ENCODE assay signal across 22 cellular contexts in genomic region chr3:4589475-4590111, GRCh38.
A peak's percentile ranks its signal among the peaks of the same experiment; 100 is the strongest.
DNase-seq lines count a peak whose midpoint lies in the region; ATAC-seq, FAIRE-seq and TF ChIP-seq lines count a peak whose summit lies in the region.
"Had no signal": no experiment of that assay in that cellular context is flagged by ENCODE, and none has a peak within 500 bp of the region (broad histone marks: within the 10 kb centered on the region; RNA-seq: fewer than 3 reads in every experiment).

No MANE protein-coding gene starts in this region.

- H2AFZ ChIP-seq in H9 (ENCODE audit: low read length), result no peak overlapping the region

- intact Hi-C loops in left ventricle myocardium superior (cut with micrococcal nuclease), result no loop called here

- no peak overlapping the region for H3K9ac ChIP-seq in H9 (ENCODE audit: extremely low read depth, insufficient read length, low read length)

- DNase-seq in H9 (no peak), left ventricle myocardium superior (peak; percentile 68), superior temporal gyrus (ENCODE audit: extremely low spot score) (peak; percentile 8), DMS79 (lab: John Stamatoyannopoulos, UW) (no peak), DMS153 treated with DMSO at 0.1 percent for 48 hours (lab: John Stamatoyannopoulos, UW; ENCODE audit: unreplicated experiment) (no peak), frontal cortex (ENCODE audit: low spot score in 2 of 2) (no peak)
- DNase-seq: activated CD4-positive, alpha-beta memory T cell treated with anti-CD3 and anti-CD28 coated beads, Interleukin-2, amount 10 ng/mL, durations not matched to agents 7 days and 5 days; AML-193; Calu3; cerebellar nuclear complex; islet precursor cell; NCI-H2029 treated with DMSO at 0.1 percent for 48 hours; NCI-H510A; stimulated activated CD4-positive, alpha-beta T cell treated with anti-CD3 and anti-CD28 coated beads, Interleukin-15, amount 100 ng/mL, for 24 hours; stimulated activated naive CD4-positive, alpha-beta T cell; T-helper 1 cell had no signal

- H2BK5ac ChIP-seq in H9 (ENCODE audit: insufficient read length, low read length), result no peak overlapping the region

- no peaks in the 10 kb centered on the region for H3K9me3 ChIP-seq in H9 (ENCODE audit: control insufficient read depth, low read depth, low read length)
- H3K9me3 ChIP-seq: adrenal gland, neutrophil, vagina had no signal

- no peak for FAIRE-seq in frontal cortex (lab: Jason Lieb, UNC)
- FAIRE-seq: K562 had no signal

- WGBS in H9 (ENCODE audit: extremely low coverage, insufficient read length, low lambda C conversion rate), result no CpG with 5 or more reads among the region's 4 CpGs

- H3K4me1 ChIP-seq in H9 (ENCODE audit: insufficient read depth, low read length), result 0 out of 2 replicates have a peak, but pooled peaks cover 2% of the 10 kb centered on the region

- H3K79me2 ChIP-seq in H9 (ENCODE audit: insufficient read depth, low read length), result no peaks in the 10 kb centered on the region

- H2BK15ac ChIP-seq in H9 (ENCODE audit: low read depth, low read length), result no peak overlapping the region

- H3K79me1 ChIP-seq in H9 (ENCODE audit: insufficient read depth, low read depth, low read length, poor library complexity, severe bottlenecking), result no peaks in the 10 kb centered on the region

- no peak overlapping the region for H3K4me3 Mint-ChIP-seq in H9
- H3K4me3 Mint-ChIP-seq in activated T-helper 17 cell treated with anti-CD3 and anti-CD28 coated beads, Interleukin-2, amount 50 U/mL, for 72 hours, result no peak overlapping the region
- H3K4me3 Mint-ChIP-seq: activated CD4-positive, alpha-beta memory T cell treated with anti-CD3 and anti-CD28 coated beads, Interleukin-2, amount 10 ng/mL, durations not matched to agents 7 days and 5 days had no signal

- no peaks in the 10 kb centered on the region for H3K36me3 Mint-ChIP-seq in H9 (ENCODE audit: insufficient read depth in 1 of 3, low read depth in 3 of 3)
- no peaks in the 10 kb centered on the region for H3K36me3 Mint-ChIP-seq in activated T-helper 17 cell treated with anti-CD3 and anti-CD28 coated beads, Interleukin-2, amount 50 U/mL, for 72 hours (ENCODE audit: low read depth)

- no peak overlapping the region for H3K27ac ChIP-seq in H9 (ENCODE audit: insufficient read length, low read depth, low read length)
- H3K27ac ChIP-seq: neutrophil, vagina had no signal

- ATAC-seq in activated T-helper 17 cell treated with anti-CD3 and anti-CD28 coated beads, Interleukin-2, amount 50 U/mL, for 72 hours (replicated peaks), result no peak
- peak; percentile 93 for ATAC-seq in left ventricle myocardium superior
- ATAC-seq: K562 had no signal

- no peak overlapping the region for H3K56ac ChIP-seq in H9 (ENCODE audit: insufficient read length, low read depth, low read length)

- H3K4me2 ChIP-seq in H9 (ENCODE audit: insufficient read depth, insufficient read length, low read length), result no peak overlapping the region

- TF ChIP-seq CTCF in H9 (conservative IDR thresholded peaks at IDR 0.05), result no peak

- no peak overlapping the region for H3K23ac ChIP-seq in H9 (ENCODE audit: insufficient read length, low read depth, low read length)

- no peak overlapping the region for H2BK20ac ChIP-seq in H9 (ENCODE audit: low read depth, low read length, poor library complexity, severe bottlenecking)

- no peaks in the 10 kb centered on the region for H3K23me2 ChIP-seq in H9 (ENCODE audit: insufficient read length, low read depth, low read length, poor library complexity, severe bottlenecking)

- no peaks in the 10 kb centered on the region for H4K20me1 ChIP-seq in H9 (ENCODE audit: control insufficient read depth, insufficient read depth, insufficient read length)

- H3T11ph ChIP-seq in H9 (ENCODE audit: low read length), result no peak overlapping the region

- no peak overlapping the region for H3K14ac ChIP-seq in H9 (ENCODE audit: insufficient read depth, low read length)

- H4K91ac ChIP-seq in H9 (ENCODE audit: insufficient read length, low read depth, low read length), result no peak overlapping the region

- no peak overlapping the region for H3K18ac ChIP-seq in H9 (ENCODE audit: insufficient read length, low read depth, low read length)

- no peak overlapping the region for H3K4ac ChIP-seq in H9 (ENCODE audit: low read depth, low read length)

- no peak overlapping the region for H4K8ac ChIP-seq in H9 (replicated peaks; ENCODE audit: insufficient read length, low read depth, low read length)

- H3K9me3 Mint-ChIP-seq in H9, result no peaks in the 10 kb centered on the region
- H3K9me3 Mint-ChIP-seq in activated T-helper 17 cell treated with anti-CD3 and anti-CD28 coated beads, Interleukin-2, amount 50 U/mL, for 72 hours, result no peaks in the 10 kb centered on the region
- H3K9me3 Mint-ChIP-seq: activated CD4-positive, alpha-beta memory T cell treated with anti-CD3 and anti-CD28 coated beads, Interleukin-2, amount 10 ng/mL, durations not matched to agents 7 days and 5 days had no signal

- H4K5ac ChIP-seq in H9 (ENCODE audit: insufficient read length, low read depth, low read length), result no peak overlapping the region

- H2BK12ac ChIP-seq in H9 (ENCODE audit: insufficient read length, low read depth, low read length), result no peak overlapping the region

- H3K27me3 Mint-ChIP-seq in H9 (ENCODE audit: low read depth), result no peaks in the 10 kb centered on the region
- H3K27me3 Mint-ChIP-seq in activated T-helper 17 cell treated with anti-CD3 and anti-CD28 coated beads, Interleukin-2, amount 50 U/mL, for 72 hours, result no peaks in the 10 kb centered on the region
- H3K27me3 Mint-ChIP-seq: activated CD4-positive, alpha-beta memory T cell treated with anti-CD3 and anti-CD28 coated beads, Interleukin-2, amount 10 ng/mL, durations not matched to agents 7 days and 5 days had no signal

- peaks cover 16 to 31% of the 10 kb centered on the region in 2 experiments for H3K4me1 Mint-ChIP-seq in H9
- peaks cover 28% of the 10 kb centered on the region for H3K4me1 Mint-ChIP-seq in activated T-helper 17 cell treated with anti-CD3 and anti-CD28 coated beads, Interleukin-2, amount 50 U/mL, for 72 hours

- H3K27ac Mint-ChIP-seq in H9, result peak overlapping the region in 2 of 3 experiments; percentile 1 to 65; a peak in 3 of 7 replicates
- H3K27ac Mint-ChIP-seq in activated T-helper 17 cell treated with anti-CD3 and anti-CD28 coated beads, Interleukin-2, amount 50 U/mL, for 72 hours, result peak overlapping the region; percentile 26
- H3K27ac Mint-ChIP-seq: activated CD4-positive, alpha-beta memory T cell treated with anti-CD3 and anti-CD28 coated beads, Interleukin-2, amount 10 ng/mL, durations not matched to agents 7 days and 5 days; activated T-helper 2 cell treated with anti-CD3 and anti-CD28 coated beads, Interferon-gamma antibody, Interleukin-2, Interleukin-4, amounts not matched to agents 10 μg/mL and 5 μg/mL and 100 μg/mL, durations not matched to agents 14 hours and 24 hours and 36 hours had no signal

- H2BK120ac ChIP-seq in H9 (ENCODE audit: low read depth, low read length, poor library complexity, severe bottlenecking), result no peak overlapping the region

- no peak overlapping the region for H2AK5ac ChIP-seq in H9 (ENCODE audit: insufficient read length, low read length)

- no peaks in the 10 kb centered on the region for H3K27me3 ChIP-seq in H9 (ENCODE audit: insufficient read depth, low read length)
- H3K27me3 ChIP-seq: adrenal gland, neutrophil, vagina had no signal

Comparison
In these comparisons a context has a peak if more than half of its experiments do, and no peak if none do; other contexts are left out.
1. DNase-seq: peak in left ventricle myocardium superior (single experiment) and superior temporal gyrus (single experiment); none in H9 (single experiment), DMS79 (single experiment), DMS153 treated with DMSO at 0.1 percent for 48 hours (single experiment) and frontal cortex (0 of 2).